In the genomic region with DNA sequence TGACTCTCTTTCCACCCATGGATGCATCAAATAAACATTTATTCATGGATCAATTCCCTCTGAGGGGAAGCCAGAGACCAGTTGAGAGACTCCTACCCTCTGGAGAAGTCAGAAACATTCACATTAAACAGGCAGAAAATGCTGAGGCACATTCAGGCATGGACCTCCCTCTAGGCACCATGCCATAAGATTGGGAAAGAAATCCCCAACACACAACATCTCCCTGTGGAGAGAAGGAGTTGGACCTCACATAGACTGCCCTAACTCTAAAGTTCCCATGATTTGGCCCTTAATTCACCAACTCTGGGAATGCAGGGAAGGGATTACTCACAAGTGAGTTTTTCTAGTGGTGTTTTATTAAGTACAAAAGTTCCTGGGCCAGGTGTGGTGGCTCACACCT, we compare ENCODE assay signal across 19 cellular contexts.
A peak's percentile ranks its signal among the peaks of the same experiment; 100 is the strongest.
DNase-seq lines count a peak whose midpoint lies in the region; ATAC-seq and TF ChIP-seq lines count a peak whose summit lies in the region.
"Had no signal": no experiment of that assay in that cellular context is flagged by ENCODE, and none has a peak within 500 bp of the region (broad histone marks: within the 10 kb centered on the region; RNA-seq: fewer than 3 reads in every experiment).

No MANE protein-coding gene starts in this region.

- DNase-seq in NCI-H226 = peak; percentile 46
- peak; percentile 28 for DNase-seq in choroid plexus epithelial cell (ENCODE audit: low read depth)
- DNase-seq in suprapubic skin (ENCODE audit: low spot score in 2 of 2) = no peak
- no peak for DNase-seq in activated effector memory CD4-positive, alpha-beta T cell treated with Interleukin-2 at 50 U/mL for 16 hours
- DNase-seq in C1 segment of cervical spinal cord (lab: John Stamatoyannopoulos, UW) = no peak
- DNase-seq: GDM1, GOT3, HCEC 1CT, NCI-H1092, NCI-H146, NCI-H2029, NCI-H345, NCI-H524 had no signal

- H3K9me3 ChIP-seq in gastroesophageal sphincter = no peaks in the 10 kb centered on the region
- H3K9me3 ChIP-seq in suprapubic skin = no peaks in the 10 kb centered on the region
- H3K9me3 ChIP-seq: SJSA1 had no signal

- no peak for TF ChIP-seq POLR2A in gastroesophageal sphincter (IDR thresholded peaks at IDR 0.05)
- no peak for TF ChIP-seq POLR2A in suprapubic skin (IDR thresholded peaks at IDR 0.05)

- no peak overlapping the region for H3K4me3 ChIP-seq in choroid plexus epithelial cell (ENCODE audit: low read depth, low read length)
- H3K4me3 ChIP-seq in gastroesophageal sphincter = no peak overlapping the region
- H3K4me3 ChIP-seq in suprapubic skin = no peak overlapping the region
- H3K4me3 ChIP-seq: K562, SJSA1 had no signal

- H3K27me3 ChIP-seq in gastroesophageal sphincter (no peaks in the 10 kb centered on the region), suprapubic skin (no peaks in the 10 kb centered on the region)
- H3K27me3 ChIP-seq: SJSA1 had no signal

- H3K4me1 ChIP-seq in gastroesophageal sphincter (no peaks in the 10 kb centered on the region), suprapubic skin (peaks cover 6% of the 10 kb centered on the region)
- H3K4me1 ChIP-seq: SJSA1 had no signal

- no peaks in the 10 kb centered on the region for H3K36me3 ChIP-seq in gastroesophageal sphincter
- no peaks in the 10 kb centered on the region for H3K36me3 ChIP-seq in suprapubic skin
- H3K36me3 ChIP-seq: SJSA1 had no signal

- peak; percentile 46 for ATAC-seq in gastroesophageal sphincter
- ATAC-seq in GM18498 (IDR thresholded peaks at IDR 0.05; ENCODE audit: unreplicated experiment) = no peak
- ATAC-seq: HepG2, K562 had no signal

- TF ChIP-seq EP300 in gastroesophageal sphincter (IDR thresholded peaks at IDR 0.05) (no peak), suprapubic skin (IDR thresholded peaks at IDR 0.05) (no peak)

- H3K27ac ChIP-seq in gastroesophageal sphincter (no peak overlapping the region), suprapubic skin (peak overlapping the region; percentile 14)
- H3K27ac ChIP-seq: HL-60, SJSA1 had no signal

- no peak for TF ChIP-seq CTCF in choroid plexus epithelial cell (conservative IDR thresholded peaks at IDR 0.05; ENCODE audit: low read depth, low read length)
- no peak for TF ChIP-seq CTCF in gastroesophageal sphincter (IDR thresholded peaks at IDR 0.05)
- TF ChIP-seq CTCF in suprapubic skin (IDR thresholded peaks at IDR 0.05) = no peak

Comparison
In these comparisons a context has a peak if more than half of its experiments do, and no peak if none do; other contexts are left out.
1. DNase-seq: peak in NCI-H226 (single experiment) and choroid plexus epithelial cell (single experiment); none in suprapubic skin (0 of 2), activated effector memory CD4-positive, alpha-beta T cell treated with Interleukin-2 at 50 U/mL for 16 hours (single experiment) and C1 segment of cervical spinal cord (0 of 14).